ENCODE assay signal across 11 cellular contexts in genomic region chr2:230778350-230779140, GRCh38.
A peak's percentile ranks its signal among the peaks of the same experiment; 100 is the strongest.
DNase-seq lines count a peak whose midpoint lies in the region; ATAC-seq and TF ChIP-seq lines count a peak whose summit lies in the region.
"Had no signal": no experiment of that assay in that cellular context is flagged by ENCODE, and none has a peak within 500 bp of the region (broad histone marks: within the 10 kb centered on the region; RNA-seq: fewer than 3 reads in every experiment).

No MANE protein-coding gene starts in this region.

- H3K4me3 Mint-ChIP-seq in activated CD8-positive, alpha-beta memory T cell treated with anti-CD3 and anti-CD28 coated beads, Interleukin-2, amount 10 ng/mL, durations not matched to agents 7 days and 5 days: no peak overlapping the region
- H3K4me3 Mint-ChIP-seq in chondrocyte (ENCODE audit: unreplicated experiment): no peak overlapping the region
- H3K4me3 Mint-ChIP-seq: H9 had no signal

- peaks cover 88% of the 10 kb centered on the region for H3K36me3 Mint-ChIP-seq in activated CD8-positive, alpha-beta memory T cell treated with anti-CD3 and anti-CD28 coated beads, Interleukin-2, amount 10 ng/mL, durations not matched to agents 7 days and 5 days
- peaks cover 4% of the 10 kb centered on the region for H3K36me3 Mint-ChIP-seq in chondrocyte (ENCODE audit: low read depth)

- CTCF ChIA-PET in activated CD8-positive, alpha-beta memory T cell treated with anti-CD3 and anti-CD28 coated beads, Interleukin-2, amount 10 ng/mL, durations not matched to agents 7 days and 5 days (lab: Charles Lee): interaction anchor here (0.8 to 1.4 kb wide), 3 partner anchors 11 to 20 kb away, joined by 3 to 4 read pairs (median 4); no protein-coding TSS in a partner anchor
- CTCF ChIA-PET in A673 (lab: Charles Lee): no interaction called here

- peaks cover 80% of the 10 kb centered on the region for H3K4me1 Mint-ChIP-seq in activated CD8-positive, alpha-beta memory T cell treated with anti-CD3 and anti-CD28 coated beads, Interleukin-2, amount 10 ng/mL, durations not matched to agents 7 days and 5 days
- peaks cover 53% of the 10 kb centered on the region for H3K4me1 Mint-ChIP-seq in chondrocyte (ENCODE audit: low read depth)

- no peaks in the 10 kb centered on the region for H3K27me3 Mint-ChIP-seq in activated CD8-positive, alpha-beta memory T cell treated with anti-CD3 and anti-CD28 coated beads, Interleukin-2, amount 10 ng/mL, durations not matched to agents 7 days and 5 days
- no peaks in the 10 kb centered on the region for H3K27me3 Mint-ChIP-seq in chondrocyte (ENCODE audit: low read depth)

- no peak for DNase-seq in activated CD8-positive, alpha-beta memory T cell treated with anti-CD3 and anti-CD28 coated beads, Interleukin-2, amount 10 ng/mL, durations not matched to agents 7 days and 5 days
- DNase-seq in activated CD8-positive, alpha-beta memory T cell treated with anti-CD3 and anti-CD28 coated beads for 24 hours: no peak
- no peak for DNase-seq in chondrocyte (ENCODE audit: low spot score)
- peak; percentile 55 for DNase-seq in retinal pigment epithelial cell (ENCODE audit: low read depth)
- no peak for DNase-seq in GM20000 (ENCODE audit: low spot score)
- DNase-seq in stimulated activated CD4-positive, alpha-beta T cell treated with anti-CD3 and anti-CD28 coated beads, Interleukin-1b, Interleukin-23, amount 100 ng/mL, for 48 hours: no peak
- DNase-seq in A673 (ENCODE audit: low spot score): no peak
- DNase-seq: H9, mesendoderm, RPMI8226 had no signal

- no TSS peak for BruUV-seq in A673 (replicated peaks; lab: Mats Ljungman, UMichigan)

- peak overlapping the region; percentile 77 for H3K27ac Mint-ChIP-seq in activated CD8-positive, alpha-beta memory T cell treated with anti-CD3 and anti-CD28 coated beads, Interleukin-2, amount 10 ng/mL, durations not matched to agents 7 days and 5 days
- H3K27ac Mint-ChIP-seq in chondrocyte (ENCODE audit: unreplicated experiment): peak overlapping the region; percentile 38

- H3K36me3 ChIP-seq in A673 (ENCODE audit: insufficient read depth, low read length, poor library complexity, severe bottlenecking): no peaks in the 10 kb centered on the region

- H3K27me3 ChIP-seq in A673 (replicated peaks; ENCODE audit: insufficient read depth, low read depth, low read length, poor library complexity): no peaks in the 10 kb centered on the region

- intact Hi-C loops in A673 (cut with micrococcal nuclease; ENCODE audit: unreplicated experiment): no loop called here

- POLR2A ChIA-PET in A673 (lab: Charles Lee; ENCODE audit: low non-redundant PET): no interaction called here

- TF ChIP-seq CTCF in chondrocyte (IDR thresholded peaks at IDR 0.05) (no peak), retinal pigment epithelial cell (conservative IDR thresholded peaks at IDR 0.05; ENCODE audit: low read depth, low read length) (no peak), GM20000 (IDR thresholded peaks at IDR 0.05; ENCODE audit: extremely low read depth, missing control alignments) (no peak), A673 (conservative IDR thresholded peaks at IDR 0.05; ENCODE audit: low read depth, low read length) (no peak)

- no peaks in the 10 kb centered on the region for H3K9me3 ChIP-seq in A673 (ENCODE audit: low read depth, low read length, poor library complexity, severe bottlenecking)

- no peak for ATAC-seq in activated CD8-positive, alpha-beta memory T cell treated with anti-CD3 and anti-CD28 coated beads, Interleukin-2, amount 10 ng/mL, durations not matched to agents 7 days and 5 days
- ATAC-seq in HG03460 (IDR thresholded peaks at IDR 0.05; ENCODE audit: unreplicated experiment): peak; percentile 57

- H3K4me3 ChIP-seq in retinal pigment epithelial cell (ENCODE audit: low read length): no peak overlapping the region
- no peak overlapping the region for H3K4me3 ChIP-seq in A673 (ENCODE audit: low read depth, low read length, poor library complexity, severe bottlenecking)

- H3K4me1 ChIP-seq in A673 (ENCODE audit: insufficient read depth, low read length, poor library complexity, severe bottlenecking): no peaks in the 10 kb centered on the region

- H3K27ac ChIP-seq in A673 (ENCODE audit: low read depth, low read length, poor library complexity, severe bottlenecking): no peak overlapping the region

- no peaks in the 10 kb centered on the region for H3K9me3 Mint-ChIP-seq in activated CD8-positive, alpha-beta memory T cell treated with anti-CD3 and anti-CD28 coated beads, Interleukin-2, amount 10 ng/mL, durations not matched to agents 7 days and 5 days (ENCODE audit: low read depth)
- no peaks in the 10 kb centered on the region for H3K9me3 Mint-ChIP-seq in chondrocyte (ENCODE audit: low read depth)
- H3K9me3 Mint-ChIP-seq: H9 had no signal
